In genomic region chr5:92885950-92886349, GRCh38 we compare ENCODE assay signal across 15 cellular contexts.
DNase-seq lines count a peak whose midpoint lies in the region; ATAC-seq and TF ChIP-seq lines count a peak whose summit lies in the region.
"Had no signal": no experiment of that assay in that cellular context is flagged by ENCODE, and none has a peak within 500 bp of the region (broad histone marks: within the 10 kb centered on the region; RNA-seq: fewer than 3 reads in every experiment).

No MANE protein-coding gene starts in this region.

- H3F3A ChIP-seq in smooth muscle cell (ENCODE audit: low read depth), result no peaks in the 10 kb centered on the region

- no peaks in the 10 kb centered on the region for H3K9me2 ChIP-seq in HCT116 (ENCODE audit: insufficient read depth)

- CTCF ChIA-PET in HCT116 (lab: Charles Lee), result no interaction called here

- POLR2A ChIA-PET in HCT116 (lab: Charles Lee), result no interaction called here

- H3K4me1 ChIP-seq in HCT116 (ENCODE audit: control insufficient read depth in 1 of 2, insufficient read depth in 2 of 2, low read length in 2 of 2) (no peaks in the 10 kb centered on the region), smooth muscle cell (ENCODE audit: low read depth) (peaks cover 15% of the 10 kb centered on the region)

- H3K79me2 ChIP-seq in HCT116 (ENCODE audit: insufficient read depth, low read length) (no peaks in the 10 kb centered on the region), smooth muscle cell (ENCODE audit: low read depth) (no peaks in the 10 kb centered on the region)

- intact Hi-C loops in HCT116 (cut with micrococcal nuclease), result no loop called here

- no peak for DNase-seq in AG10803 (ENCODE audit: low read depth)
- no peak for DNase-seq in HCT116 (ENCODE audit: low read depth, low spot score)
- DNase-seq in SK-MEL-5 (ENCODE audit: low read depth, low spot score), result peak; percentile 66
- peak; percentile 74 for DNase-seq in islet precursor cell
- no peak for DNase-seq in G401 (ENCODE audit: low spot score)
- DNase-seq in smooth muscle cell (lab: John Stamatoyannopoulos, UW; ENCODE audit: unreplicated experiment), result no peak
- no peak for DNase-seq in brain microvascular endothelial cell
- DNase-seq in NCI-H2196 (lab: John Stamatoyannopoulos, UW; ENCODE audit: unreplicated experiment), result no peak
- DNase-seq: effector memory CD4-positive, alpha-beta T cell; foreskin melanocyte; Kasumi-1; NCI-H2171; retina; stimulated activated CD4-positive, alpha-beta T cell treated with anti-CD3 and anti-CD28 coated beads, Interleukin-4, amount 100 ng/mL, for 1 hour had no signal

- in situ Hi-C loops in SK-MEL-5 (cut with HindIII; ENCODE audit: low pct_unique_long_range_greater_than_20kb, low sequenced_read_pairs), result no loop called here
- in situ Hi-C loops in G401 (cut with HindIII; ENCODE audit: low sequenced_read_pairs), result no loop called here
- in situ Hi-C loops in brain microvascular endothelial cell (cut with HindIII; ENCODE audit: low pct_ligation_motif_present, low sequenced_read_pairs), result no loop called here

- ATAC-seq in HCT116, result no peak
- ATAC-seq: stimulated activated effector memory CD8-positive, alpha-beta T cell treated with anti-CD3 and anti-CD28 coated beads, Interleukin-12 subunit alpha, Interleukin-12 subunit beta, amount 100 ng/mL, for 72 hours had no signal

- no peak overlapping the region for H3K4me3 ChIP-seq in AG10803 (ENCODE audit: low read length)
- H3K4me3 ChIP-seq in HCT116 (replicated peaks in 1 of 2; ENCODE audit: low read depth in 1 of 2, low read length in 2 of 2), result no peak overlapping the region
- H3K4me3 ChIP-seq in smooth muscle cell, result no peak overlapping the region
- no peak overlapping the region for H3K4me3 ChIP-seq in brain microvascular endothelial cell (ENCODE audit: low read depth, low read length)

- 0 out of 2 replicates have a peak, but pooled peaks have one; percentile 11 for TF ChIP-seq CTCF in AG10803 (conservative IDR thresholded peaks at IDR 0.05; ENCODE audit: low read length)
- peak; percentile 7 to 30 (median 25); a peak in 2 of 6 replicates for TF ChIP-seq CTCF in HCT116 (IDR thresholded peaks at IDR 0.05 in 2 of 3, conservative IDR thresholded peaks at IDR 0.05 in 1 of 3; ENCODE audit: borderline replicate concordance in 1 of 3, insufficient read depth in 1 of 3, low read depth in 2 of 3, low read length in 2 of 3)
- no peak for TF ChIP-seq CTCF in smooth muscle cell (IDR thresholded peaks at IDR 0.05; ENCODE audit: borderline replicate concordance, insufficient read depth, poor library complexity, severe bottlenecking)
- TF ChIP-seq CTCF in brain microvascular endothelial cell (IDR thresholded peaks at IDR 0.05; ENCODE audit: low read depth, low read length, missing control alignments), result no peak

- H2AFZ ChIP-seq in HCT116 (ENCODE audit: low read depth, low read length, poor library complexity, severe bottlenecking) (no peak overlapping the region), smooth muscle cell (ENCODE audit: low read depth) (no peak overlapping the region)

- RAD21 ChIA-PET in HCT116 (lab: Charles Lee; ENCODE audit: low non-redundant PET in 1 of 2, low total read pairs in 2 of 2, uncharacterized antibody in 2 of 2, unreplicated experiment in 2 of 2), result no interaction called here

- H3K9me3 ChIP-seq in HCT116 (ENCODE audit: control insufficient read depth in 1 of 2, insufficient read depth in 1 of 2, low read depth in 1 of 2, low read length in 2 of 2) (no peaks in the 10 kb centered on the region), smooth muscle cell (replicated peaks; ENCODE audit: low read depth) (no peaks in the 10 kb centered on the region)

- H3K4me2 ChIP-seq in HCT116 (ENCODE audit: low read length) (no peak overlapping the region), smooth muscle cell (no peak overlapping the region)

- no TSS peak for BruUV-seq in HCT116 (replicated peaks; lab: Mats Ljungman, UMichigan)

- H4K20me1 ChIP-seq in HCT116 (ENCODE audit: insufficient read depth) (no peaks in the 10 kb centered on the region), smooth muscle cell (ENCODE audit: low read depth) (no peaks in the 10 kb centered on the region)

- no peak for TF ChIP-seq POLR2A in HCT116 (IDR thresholded peaks at IDR 0.05; ENCODE audit: borderline replicate concordance, extremely low read depth, insufficient read depth, insufficient read length)

- H3K27ac ChIP-seq in HCT116 (ENCODE audit: low read depth, low read length) (no peak overlapping the region), smooth muscle cell (ENCODE audit: low read depth) (no peak overlapping the region), brain microvascular endothelial cell (no peak overlapping the region)

- H3K36me3 ChIP-seq in HCT116 (ENCODE audit: control insufficient read depth in 1 of 2, insufficient read depth in 2 of 2, low read length in 2 of 2) (no peaks in the 10 kb centered on the region), smooth muscle cell (ENCODE audit: low read depth) (no peaks in the 10 kb centered on the region), brain microvascular endothelial cell (replicated peaks) (no peaks in the 10 kb centered on the region)

- WGBS in smooth muscle cell (ENCODE audit: low lambda C conversion rate), result 45% methylated on average over 4 of the region's 4 CpGs

- H3K9ac ChIP-seq in HCT116 (ENCODE audit: low read length) (no peak overlapping the region), smooth muscle cell (ENCODE audit: low read depth) (no peak overlapping the region)

- peak; percentile 59 for TF ChIP-seq RAD21 in HCT116 (IDR thresholded peaks at IDR 0.05; ENCODE audit: low read depth)

- no peaks in the 10 kb centered on the region for H3K27me3 ChIP-seq in HCT116 (ENCODE audit: insufficient read depth, low read length)
- peaks cover 5% of the 10 kb centered on the region for H3K27me3 ChIP-seq in smooth muscle cell (ENCODE audit: low read depth)
- no peaks in the 10 kb centered on the region for H3K27me3 ChIP-seq in brain microvascular endothelial cell (replicated peaks)

TF ChIP-seq in HCT116, 20 proteins besides CTCF, POLR2A, EP300 and RAD21 (continues in another document):
- TF ChIP-seq EZH2phosphoT487 (IDR thresholded peaks at IDR 0.05; ENCODE audit: borderline replicate concordance) (no peak), POLR2AphosphoS5 (IDR thresholded peaks at IDR 0.05; ENCODE audit: low read depth, low read length) (no peak), JUND (IDR thresholded peaks at IDR 0.05) (no peak), SRF (IDR thresholded peaks at IDR 0.05; ENCODE audit: low read depth) (no peak), ZFX (IDR thresholded peaks at IDR 0.05) (no peak), REST (IDR thresholded peaks at IDR 0.05; ENCODE audit: low read depth) (no peak), TCF7L2 (IDR thresholded peaks at IDR 0.05; ENCODE audit: borderline replicate concordance, extremely low read depth, insufficient read depth, insufficient read length) (no peak), ATF3 (IDR thresholded peaks at IDR 0.05) (no peak), ELF1 (IDR thresholded peaks at IDR 0.05; ENCODE audit: borderline replicate concordance, low read depth) (no peak), MAX (IDR thresholded peaks at IDR 0.05) (no peak), CBX3 (IDR thresholded peaks at IDR 0.05; ENCODE audit: low read depth) (no peak), YY1 (IDR thresholded peaks at IDR 0.05; ENCODE audit: extremely low read depth, insufficient replicate concordance, low read depth, low read length) (no peak)

Comparison
In these comparisons a context has a peak if more than half of its experiments do, and no peak if none do; other contexts are left out.
1. DNase-seq: peak in SK-MEL-5 (single experiment) and islet precursor cell (single experiment); none in AG10803 (single experiment), HCT116 (single experiment), G401 (single experiment), smooth muscle cell (single experiment), brain microvascular endothelial cell (single experiment) and NCI-H2196 (single experiment).
2. CTCF ChIP-seq: peak in AG10803 (single experiment) and HCT116 (3 of 3); none in smooth muscle cell (single experiment) and brain microvascular endothelial cell (single experiment).